Comparison of ENCODE assay signal across 18 cellular contexts in the genomic region with DNA sequence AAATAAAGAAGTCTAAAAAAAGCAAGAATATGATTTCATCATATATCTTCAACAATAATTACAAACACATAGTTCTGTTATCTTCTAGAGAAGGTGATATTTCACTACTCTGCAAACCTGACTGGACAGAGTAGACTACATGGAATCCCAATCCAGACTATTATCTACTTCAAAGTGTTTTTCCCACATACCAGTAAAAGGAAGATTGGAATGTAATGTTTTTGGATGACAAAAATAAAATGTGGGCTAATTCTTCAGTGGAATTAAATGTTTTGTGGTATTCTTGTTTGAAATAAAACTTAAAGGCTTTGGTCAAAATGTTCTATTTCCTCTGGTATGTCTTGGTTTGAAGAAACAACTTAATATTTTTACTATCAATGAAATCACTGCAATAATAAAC. TPM values are rescaled to one million over a fixed set of nuclear protein-coding genes. Genes with fewer than 3 reads are reported as not detected.
A peak's percentile ranks its signal among the peaks of the same experiment; 100 is the strongest.
DNase-seq lines count a peak whose midpoint lies in the region; ATAC-seq and TF ChIP-seq lines count a peak whose summit lies in the region.
"Had no signal": no experiment of that assay in that cellular context is flagged by ENCODE, and none has a peak within 500 bp of the region (broad histone marks: within the 10 kb centered on the region; RNA-seq: fewer than 3 reads in every experiment).

No MANE protein-coding gene starts in this region.

- peaks cover 10% of the 10 kb centered on the region for H3K36me3 Mint-ChIP-seq in chondrocyte (ENCODE audit: low read depth)
- H3K36me3 Mint-ChIP-seq in osteocyte (ENCODE audit: unreplicated experiment): peaks cover 31% of the 10 kb centered on the region
- H3K36me3 Mint-ChIP-seq: T-cell had no signal

- peak overlapping the region; percentile 80 for H3K27ac Mint-ChIP-seq in chondrocyte (ENCODE audit: unreplicated experiment)
- H3K27ac Mint-ChIP-seq in osteocyte (ENCODE audit: unreplicated experiment): peak overlapping the region; percentile 42
- H3K27ac Mint-ChIP-seq: T-cell had no signal

- H3K79me2 ChIP-seq in ACC112 (ENCODE audit: control insufficient read depth, insufficient read depth, low read length, unreplicated experiment): peaks cover 94% of the 10 kb centered on the region

- no peak for TF ChIP-seq CTCF in chondrocyte (IDR thresholded peaks at IDR 0.05)
- no peak for TF ChIP-seq CTCF in osteocyte (IDR thresholded peaks at IDR 0.05)

- no peaks in the 10 kb centered on the region for H3K27me3 ChIP-seq in ACC112 (ENCODE audit: insufficient read depth, low read length)

- DNase-seq in NCI-H226 (peak; percentile 41), chondrocyte (ENCODE audit: low spot score) (no peak), osteocyte (ENCODE audit: extremely low spot score, unreplicated experiment) (no peak), HCEC 1CT (no peak), LoVo (ENCODE audit: low spot score) (no peak), NCI-H526 treated with DMSO at 0.1 percent for 48 hours (lab: John Stamatoyannopoulos, UW) (no peak)
- DNase-seq: 8988T, C1 segment of cervical spinal cord, DMS153, NCI-H187 treated with DMSO at 0.1 percent for 48 hours, NCI-H2171, NCI-H510A, NCI-H82, PC-9, T-cell had no signal

- no peak overlapping the region for H2AFZ ChIP-seq in ACC112 (ENCODE audit: low read length, unreplicated experiment)
- H2AFZ ChIP-seq: PC-9 had no signal

- H3K27ac ChIP-seq in ACC112 (ENCODE audit: low read depth, low read length): peak overlapping the region; percentile 13
- H3K27ac ChIP-seq: PC-9 had no signal

- peaks cover 59% of the 10 kb centered on the region for H3K4me1 ChIP-seq in ACC112 (ENCODE audit: control insufficient read depth, insufficient read depth, low read length, unreplicated experiment)
- H3K4me1 ChIP-seq: HAP-1 had no signal

- no peaks in the 10 kb centered on the region for H3K27me3 Mint-ChIP-seq in chondrocyte (ENCODE audit: low read depth)
- no peaks in the 10 kb centered on the region for H3K27me3 Mint-ChIP-seq in osteocyte (ENCODE audit: unreplicated experiment)

- H3K4me1 Mint-ChIP-seq in chondrocyte (ENCODE audit: low read depth): peaks cover 88% of the 10 kb centered on the region
- H3K4me1 Mint-ChIP-seq in osteocyte (ENCODE audit: unreplicated experiment): peaks cover 94% of the 10 kb centered on the region
- H3K4me1 Mint-ChIP-seq: T-cell had no signal

- ATAC-seq in GM21528 (IDR thresholded peaks at IDR 0.05; ENCODE audit: low FRiP score, unreplicated experiment): no peak
- ATAC-seq: T-cell had no signal

- H3K4me3 ChIP-seq in ACC112 (ENCODE audit: low read depth, low read length): no peak overlapping the region
- H3K4me3 ChIP-seq: HAP-1, PC-9 had no signal

- H3K9me3 Mint-ChIP-seq in chondrocyte (ENCODE audit: low read depth) (no peaks in the 10 kb centered on the region), osteocyte (ENCODE audit: unreplicated experiment) (no peaks in the 10 kb centered on the region)
- H3K9me3 Mint-ChIP-seq: T-cell had no signal

- H3K4me3 Mint-ChIP-seq in chondrocyte (ENCODE audit: unreplicated experiment) (no peak overlapping the region), osteocyte (ENCODE audit: unreplicated experiment) (no peak overlapping the region)
- H3K4me3 Mint-ChIP-seq: T-cell had no signal

- H3K36me3 ChIP-seq in ACC112 (ENCODE audit: insufficient read depth, low read length): no peaks in the 10 kb centered on the region
- H3K36me3 ChIP-seq: HAP-1 had no signal

RNA-seq across cellular contexts. Expression of a gene that starts 22.1 kb away (rescaled TPM):
- total RNA-seq in chondrocyte (1,927 to 2,200 TPM (median 1,930 TPM) in 3 replicates), osteocyte (1,873 and 1,955 TPM in 2 replicates)
